19 cellular contexts compared by ENCODE assay signal in genomic region chr1:3356827-3357457, GRCh38.
"Had no signal": no experiment of that assay in that cellular context is flagged by ENCODE, and none has a peak within 500 bp of the region (broad histone marks: within the 10 kb centered on the region; RNA-seq: fewer than 3 reads in every experiment).

No MANE protein-coding gene starts in this region.

- H3K9me3 Mint-ChIP-seq: activated naive CD4-positive, alpha-beta T cell treated with anti-CD3 and anti-CD28 coated beads, Interleukin-2, amount 10 ng/mL, durations not matched to agents 7 days and 5 days; dendritic cell treated with granulocyte-macrophage colony-stimulating factor and Interleukin-4, amounts not matched to agents 40 ng/mL and 50 ng/mL, for 4 days; mesothelial cell of epicardium; stimulated activated naive B cell treated with anti-CD40 and anti-IgM and Interleukin-4, amounts not matched to agents 10 μg/mL and 1 μg/mL and 100 μg/mL, for 72 hours had no signal

- ATAC-seq: foreskin keratinocyte; left lobe of liver; stimulated activated naive B cell treated with anti-CD40 and anti-IgM and Interleukin-4, amounts not matched to agents 10 μg/mL and 1 μg/mL and 100 μg/mL, for 72 hours had no signal

- H3K27me3 ChIP-seq: foreskin keratinocyte had no signal

- H3K4me1 ChIP-seq: foreskin keratinocyte had no signal

- H3K27ac Mint-ChIP-seq: activated naive CD4-positive, alpha-beta T cell treated with anti-CD3 and anti-CD28 coated beads, Interleukin-2, amount 10 ng/mL, durations not matched to agents 7 days and 5 days; dendritic cell treated with granulocyte-macrophage colony-stimulating factor and Interleukin-4, amounts not matched to agents 40 ng/mL and 50 ng/mL, for 4 days; mesothelial cell of epicardium; nephron; stimulated activated naive B cell treated with anti-CD40 and anti-IgM and Interleukin-4, amounts not matched to agents 10 μg/mL and 1 μg/mL and 100 μg/mL, for 72 hours had no signal

- H3K4me3 Mint-ChIP-seq: activated naive CD4-positive, alpha-beta T cell treated with anti-CD3 and anti-CD28 coated beads, Interleukin-2, amount 10 ng/mL, durations not matched to agents 7 days and 5 days; dendritic cell treated with granulocyte-macrophage colony-stimulating factor and Interleukin-4, amounts not matched to agents 40 ng/mL and 50 ng/mL, for 4 days; mesothelial cell of epicardium; nephron; stimulated activated naive B cell treated with anti-CD40 and anti-IgM and Interleukin-4, amounts not matched to agents 10 μg/mL and 1 μg/mL and 100 μg/mL, for 72 hours had no signal

- H3K27me3 Mint-ChIP-seq: activated naive CD4-positive, alpha-beta T cell treated with anti-CD3 and anti-CD28 coated beads, Interleukin-2, amount 10 ng/mL, durations not matched to agents 7 days and 5 days had no signal

- DNase-seq: activated CD4-positive, CD25-positive, alpha-beta regulatory T cell treated with anti-CD3 and anti-CD28 coated beads, Interleukin-2, amount 50 U/mL, for 72 hours; activated CD8-positive, alpha-beta memory T cell treated with anti-CD3 and anti-CD28 coated beads for 24 hours; activated CD8-positive, alpha-beta memory T cell treated with anti-CD3 and anti-CD28 coated beads, Interleukin-2, amount 50 U/mL, for 48 hours; activated effector memory CD4-positive, alpha-beta T cell treated with Interleukin-2 at 50 U/mL for 16 hours; activated naive CD4-positive, alpha-beta T cell treated with anti-CD3 and anti-CD28 coated beads, Interleukin-2, amount 10 ng/mL, durations not matched to agents 7 days and 5 days; activated T-cell treated with anti-CD3 and anti-CD28 coated beads, Interleukin-2, amount 50 U/mL, for 48 hours; foreskin keratinocyte; hippocampal formation; nucleus accumbens; stimulated activated naive B cell treated with anti-CD40 and anti-IgM and Interleukin-4, amounts not matched to agents 10 μg/mL and 1 μg/mL and 100 μg/mL, for 72 hours had no signal

- H3K27ac ChIP-seq: foreskin keratinocyte had no signal

- H3K4me1 Mint-ChIP-seq: activated naive CD4-positive, alpha-beta T cell treated with anti-CD3 and anti-CD28 coated beads, Interleukin-2, amount 10 ng/mL, durations not matched to agents 7 days and 5 days had no signal

- H3K36me3 Mint-ChIP-seq: activated naive CD4-positive, alpha-beta T cell treated with anti-CD3 and anti-CD28 coated beads, Interleukin-2, amount 10 ng/mL, durations not matched to agents 7 days and 5 days; mesothelial cell of epicardium; stimulated activated naive B cell treated with anti-CD40 and anti-IgM and Interleukin-4, amounts not matched to agents 10 μg/mL and 1 μg/mL and 100 μg/mL, for 72 hours had no signal

- FAIRE-seq: astrocyte, bronchial epithelial cell, keratinocyte, urothelium cell line had no signal

- H3K4me3 ChIP-seq: lung had no signal
